22 cellular contexts compared by ENCODE assay signal in genomic region chr12:108115123-108115745, GRCh38. TPM values are rescaled to one million over a fixed set of nuclear protein-coding genes. Genes with fewer than 3 reads are reported as not detected.
"Had no signal": no experiment of that assay in that cellular context is flagged by ENCODE, and none has a peak within 500 bp of the region (broad histone marks: within the 10 kb centered on the region; RNA-seq: fewer than 3 reads in every experiment).

No MANE protein-coding gene starts in this region.

- H3K9me3 ChIP-seq: adrenal gland, breast epithelium, gastrocnemius medialis, heart right ventricle, testis, upper lobe of left lung had no signal

- H3K4me1 Mint-ChIP-seq: activated CD4-positive, alpha-beta T cell treated with anti-CD3 and anti-CD28 coated beads for 36 hours had no signal

- H3K4me1 ChIP-seq: adrenal gland, gastrocnemius medialis, upper lobe of left lung had no signal

- H3K36me3 ChIP-seq: adrenal gland, breast epithelium, gastrocnemius medialis, heart right ventricle, upper lobe of left lung, WERI-Rb-1 had no signal

- ATAC-seq: activated CD4-positive, alpha-beta T cell treated with anti-CD3 and anti-CD28 coated beads for 36 hours; activated naive CD4-positive, alpha-beta T cell treated with anti-CD3 and anti-CD28 coated beads, Interleukin-2, amount 50 U/mL, for 72 hours; gastrocnemius medialis; heart right ventricle; left ventricle myocardium superior; natural killer cell had no signal

- DNase-seq: activated CD4-positive, alpha-beta memory T cell treated with anti-CD3 and anti-CD28 coated beads for 36 hours; activated CD4-positive, alpha-beta T cell treated with anti-CD3 and anti-CD28 coated beads for 36 hours; activated gamma-delta T cell treated with Interleukin-2 at 50 U/mL for 16 hours; activated T-cell treated with anti-CD3 and anti-CD28 coated beads for 4 hours; adrenal gland; cerebellar nuclear complex; cortex of kidney; effector CD4-positive, alpha-beta T cell; gastrocnemius medialis; heart right ventricle; left ventricle myocardium superior; mesenchymal stem cell; natural killer cell; stimulated activated CD4-positive, alpha-beta T cell treated with anti-CD3 and anti-CD28 coated beads, Interleukin-2, amount 100 ng/mL, for 24 hours; testis; upper lobe of left lung; WERI-Rb-1 had no signal

- H3K27me3 ChIP-seq: breast epithelium, gastrocnemius medialis, testis, upper lobe of left lung had no signal

- H3K4me3 ChIP-seq: adrenal gland, breast epithelium, gastrocnemius medialis, heart right ventricle, testis, upper lobe of left lung had no signal

- H3K27ac Mint-ChIP-seq: activated CD4-positive, alpha-beta memory T cell treated with anti-CD3 and anti-CD28 coated beads for 36 hours; activated CD4-positive, alpha-beta T cell treated with anti-CD3 and anti-CD28 coated beads for 36 hours; activated naive CD4-positive, alpha-beta T cell treated with anti-CD3 and anti-CD28 coated beads, Interleukin-2, amount 50 U/mL, for 72 hours; activated T-helper 1 cell treated with anti-CD3 and anti-CD28 coated beads, Interleukin-12 subunit alpha, Interleukin-12 subunit beta, Interleukin-2, Interleukin-4 antibody, amounts not matched to agents 30 ng/mL and 10 ng/mL and 1 ng/mL, durations not matched to agents 14 hours and 24 hours and 36 hours; natural killer cell had no signal

- H3K4me3 Mint-ChIP-seq: activated CD4-positive, alpha-beta memory T cell treated with anti-CD3 and anti-CD28 coated beads for 36 hours; activated CD4-positive, alpha-beta T cell treated with anti-CD3 and anti-CD28 coated beads for 36 hours; activated T-helper 1 cell treated with anti-CD3 and anti-CD28 coated beads, Interleukin-12 subunit alpha, Interleukin-12 subunit beta, Interleukin-2, Interleukin-4 antibody, amounts not matched to agents 30 ng/mL and 10 ng/mL and 1 ng/mL, durations not matched to agents 14 hours and 24 hours and 36 hours; natural killer cell had no signal

- H3K36me3 Mint-ChIP-seq: activated CD4-positive, alpha-beta memory T cell treated with anti-CD3 and anti-CD28 coated beads for 36 hours; activated naive CD4-positive, alpha-beta T cell treated with anti-CD3 and anti-CD28 coated beads, Interleukin-2, amount 50 U/mL, for 72 hours; natural killer cell had no signal

- H3K27ac ChIP-seq: breast epithelium, gastrocnemius medialis, heart right ventricle, testis, upper lobe of left lung, WERI-Rb-1 had no signal

- FAIRE-seq: astrocyte had no signal

- H3K9me3 Mint-ChIP-seq: activated CD4-positive, alpha-beta memory T cell treated with anti-CD3 and anti-CD28 coated beads for 36 hours; activated T-helper 1 cell treated with anti-CD3 and anti-CD28 coated beads, Interleukin-12 subunit alpha, Interleukin-12 subunit beta, Interleukin-2, Interleukin-4 antibody, amounts not matched to agents 30 ng/mL and 10 ng/mL and 1 ng/mL, durations not matched to agents 14 hours and 24 hours and 36 hours; natural killer cell had no signal

RNA-seq across cellular contexts. Expression of gene WSCD2, which starts 13.9 kb away (rescaled TPM):
- total RNA-seq: activated CD4-positive, alpha-beta memory T cell treated with anti-CD3 and anti-CD28 coated beads for 36 hours; activated CD4-positive, alpha-beta T cell treated with anti-CD3 and anti-CD28 coated beads for 36 hours; activated naive CD4-positive, alpha-beta T cell treated with anti-CD3 and anti-CD28 coated beads, Interleukin-2, amount 50 U/mL, for 72 hours; activated T-helper 1 cell treated with anti-CD3 and anti-CD28 coated beads, Interleukin-12 subunit alpha, Interleukin-12 subunit beta, Interleukin-2, Interleukin-4 antibody, amounts not matched to agents 30 ng/mL and 10 ng/mL and 1 ng/mL, durations not matched to agents 14 hours and 24 hours and 36 hours; T-helper 1 cell treated with Interleukin-12 subunit alpha and Interleukin-12 subunit beta and Interleukin-4 antibody, amounts not matched to agents 30 ng/mL and 1 ng/mL, for 36 hours had no signal
